Comparison of ENCODE assay signal across 10 cellular contexts in genomic region chr2:188788621-188789020, GRCh38.
DNase-seq lines count a peak whose midpoint lies in the region; ATAC-seq, FAIRE-seq and TF ChIP-seq lines count a peak whose summit lies in the region.
"Had no signal": no experiment of that assay in that cellular context is flagged by ENCODE, and none has a peak within 500 bp of the region (broad histone marks: within the 10 kb centered on the region; RNA-seq: fewer than 3 reads in every experiment).

No MANE protein-coding gene starts in this region.

- H3K4me1 ChIP-seq in small intestine (ENCODE audit: control insufficient read depth in 2 of 2, insufficient read depth in 1 of 2, low read depth in 1 of 2, low read length in 1 of 2) = no peaks in the 10 kb centered on the region

- H3K4me1 Mint-ChIP-seq in osteocyte (ENCODE audit: unreplicated experiment) = peaks cover 57% of the 10 kb centered on the region

- ATAC-seq in HG02852 (IDR thresholded peaks at IDR 0.05; ENCODE audit: unreplicated experiment) (no peak), HG03457 (IDR thresholded peaks at IDR 0.05; ENCODE audit: unreplicated experiment) (no peak)

- H3K9me3 ChIP-seq in small intestine (ENCODE audit: control insufficient read depth, low read depth) = no peaks in the 10 kb centered on the region

- H3K27ac ChIP-seq in RWPE1 (no peak overlapping the region), small intestine (ENCODE audit: low read depth in 1 of 2, low read length in 1 of 2) (no peak overlapping the region)

- peaks cover 3% of the 10 kb centered on the region for H3K36me3 Mint-ChIP-seq in osteocyte (ENCODE audit: unreplicated experiment)

- H3K4me3 ChIP-seq in fibroblast of the aortic adventitia (ENCODE audit: low read depth, low read length) (no peak overlapping the region), small intestine (ENCODE audit: low read depth in 1 of 2, low read length in 2 of 2) (no peak overlapping the region)

- no peaks in the 10 kb centered on the region for H3K27me3 ChIP-seq in small intestine (ENCODE audit: control insufficient read depth in 2 of 2, insufficient read depth in 2 of 2, low read length in 2 of 2)

- H3K27ac Mint-ChIP-seq in osteocyte (ENCODE audit: unreplicated experiment) = peak overlapping the region; percentile 98
- H3K27ac Mint-ChIP-seq: stimulated activated naive CD8-positive, alpha-beta T cell treated with anti-CD3 and anti-CD28 coated beads, Interleukin-15, Interleukin-2, amounts not matched to agents 100 ng/mL and 50 ng/mL, for 24 hours; T-helper 1 cell treated with Interleukin-12 subunit alpha and Interleukin-12 subunit beta and Interleukin-4 antibody, amounts not matched to agents 30 μg/mL and 1 μg/mL, for 36 hours had no signal

- H3K9me3 Mint-ChIP-seq in osteocyte (ENCODE audit: unreplicated experiment) = peaks cover 12% of the 10 kb centered on the region
- H3K9me3 Mint-ChIP-seq: T-helper 1 cell treated with Interleukin-12 subunit alpha and Interleukin-12 subunit beta and Interleukin-4 antibody, amounts not matched to agents 30 μg/mL and 1 μg/mL, for 36 hours had no signal

- FAIRE-seq in small intestine (lab: Jason Lieb, UNC) = no peak

- H3K27me3 Mint-ChIP-seq in osteocyte (ENCODE audit: unreplicated experiment) = no peaks in the 10 kb centered on the region
- H3K27me3 Mint-ChIP-seq: stimulated activated naive CD8-positive, alpha-beta T cell treated with anti-CD3 and anti-CD28 coated beads, Interleukin-15, Interleukin-2, amounts not matched to agents 100 ng/mL and 50 ng/mL, for 24 hours had no signal

- DNase-seq in Ammon's horn (ENCODE audit: low spot score) = peak; percentile 10
- peak; percentile 3 for DNase-seq in RWPE1 (ENCODE audit: low spot score)
- DNase-seq in fibroblast of the aortic adventitia (ENCODE audit: low read depth) = peak; percentile 95
- DNase-seq in osteocyte (ENCODE audit: extremely low spot score, unreplicated experiment) = no peak
- no peak for DNase-seq in small intestine
- DNase-seq in SIG-M5 treated with dmso at 0.1 percent for 504 hours (lab: John Stamatoyannopoulos, UW; ENCODE audit: unreplicated experiment) = no peak

- H3K4me3 Mint-ChIP-seq in osteocyte (ENCODE audit: unreplicated experiment) = peak overlapping the region; percentile 45
- H3K4me3 Mint-ChIP-seq: stimulated activated naive CD8-positive, alpha-beta T cell treated with anti-CD3 and anti-CD28 coated beads, Interleukin-15, Interleukin-2, amounts not matched to agents 100 ng/mL and 50 ng/mL, for 24 hours; T-helper 1 cell treated with Interleukin-12 subunit alpha and Interleukin-12 subunit beta and Interleukin-4 antibody, amounts not matched to agents 30 μg/mL and 1 μg/mL, for 36 hours had no signal

- no peak for TF ChIP-seq CTCF in RWPE1 (conservative IDR thresholded peaks at IDR 0.05; ENCODE audit: low read depth)
- no peak for TF ChIP-seq CTCF in fibroblast of the aortic adventitia (IDR thresholded peaks at IDR 0.05; ENCODE audit: insufficient read depth, low read length)
- no peak for TF ChIP-seq CTCF in osteocyte (IDR thresholded peaks at IDR 0.05)

- CTCF ChIA-PET in RWPE1 (lab: Yijun Ruan, JAX) = no interaction called here

- POLR2A ChIA-PET in RWPE1 (lab: Yijun Ruan, JAX; ENCODE audit: low non-redundant PET) = no interaction called here

- H3K36me3 ChIP-seq in small intestine (ENCODE audit: control insufficient read depth in 2 of 2, insufficient read depth in 2 of 2, low read length in 2 of 2) = no peaks in the 10 kb centered on the region

Comparison
In these comparisons a context has a peak if more than half of its experiments do, and no peak if none do; other contexts are left out.
1. DNase-seq: peak in Ammon's horn (single experiment), RWPE1 (single experiment) and fibroblast of the aortic adventitia (single experiment); none in osteocyte (single experiment), small intestine (single experiment) and SIG-M5 treated with dmso at 0.1 percent for 504 hours (single experiment).